Comparison of ENCODE assay signal across 8 cellular contexts in the genomic region with DNA sequence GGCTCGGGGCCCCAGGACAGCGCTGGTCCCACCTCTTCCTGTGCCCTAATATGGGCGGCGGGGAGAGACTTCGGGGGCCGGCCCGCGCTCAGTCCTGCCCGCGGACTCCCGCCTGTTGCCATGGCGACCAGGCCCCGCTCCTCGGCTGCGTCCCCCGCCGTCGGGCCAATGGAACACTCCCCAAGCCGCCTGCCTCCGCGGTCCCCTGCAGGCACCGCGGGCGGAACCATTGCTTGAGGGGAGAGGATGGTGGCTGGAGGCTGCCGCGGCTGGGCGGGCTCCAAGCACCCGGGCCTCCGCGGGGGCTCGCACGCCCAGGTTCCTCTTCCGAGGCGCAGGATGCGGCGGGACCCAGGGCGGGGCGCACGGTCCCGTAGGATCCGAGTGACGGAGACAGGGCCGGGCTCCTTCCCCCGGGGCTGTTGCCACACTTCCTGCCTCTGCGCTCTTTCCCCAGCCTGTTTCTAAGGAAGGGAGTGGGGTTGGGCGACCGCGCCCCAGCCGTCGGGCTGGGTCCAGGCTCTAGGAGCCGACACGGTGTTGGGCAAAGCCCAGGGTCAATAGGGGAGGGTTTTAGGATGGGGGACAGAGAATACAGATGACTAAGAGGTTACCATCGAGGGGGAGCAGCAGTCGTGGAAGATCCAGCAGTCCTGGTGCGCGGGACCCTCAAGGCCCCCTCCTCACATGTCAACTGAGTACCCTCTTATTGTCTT. TPM values are rescaled to one million over a fixed set of nuclear protein-coding genes. Genes with fewer than 3 reads are reported as not detected.
DNase-seq lines count a peak whose midpoint lies in the region; ATAC-seq and TF ChIP-seq lines count a peak whose summit lies in the region.

No MANE protein-coding gene starts in this region.

- H3K27ac Mint-ChIP-seq in activated naive CD8-positive, alpha-beta T cell = peak overlapping the region; percentile 90
- H3K27ac Mint-ChIP-seq in glutamatergic neuron (ENCODE audit: unreplicated experiment) = peak overlapping the region; percentile 48

- H2AFZ ChIP-seq in osteoblast (ENCODE audit: low read length) = peak overlapping the region; percentile 44

- H4K20me1 ChIP-seq in osteoblast (ENCODE audit: insufficient read depth, low read length) = peaks cover 12% of the 10 kb centered on the region

- peak; percentile 30 for ATAC-seq in thoracic aorta (ENCODE audit: insufficient number of reproducible peaks, low FRiP score, low read depth)

- no peak overlapping the region; the same call in 1 of the 2 replicates for H3K27ac ChIP-seq in HEK293 (ENCODE audit: extremely low read depth, low read depth, low read length)
- peak overlapping the region; percentile 92 for H3K27ac ChIP-seq in osteoblast (ENCODE audit: low read depth, low read length)
- H3K27ac ChIP-seq in thoracic aorta = peak overlapping the region; percentile 99 to 100

- no peak; the same call in 1 of the 2 replicates for TF ChIP-seq CTCF in HEK293 (tag by site-specific recombination; IDR thresholded peaks at IDR 0.05)
- TF ChIP-seq CTCF in glutamatergic neuron (IDR thresholded peaks at IDR 0.05; ENCODE audit: partially characterized antibody, unreplicated experiment) = no peak
- TF ChIP-seq CTCF in osteoblast (IDR thresholded peaks at IDR 0.05; ENCODE audit: extremely low read depth, low read depth, low read length) = no peak
- TF ChIP-seq CTCF in thoracic aorta (IDR thresholded peaks at IDR 0.05) = no peak

- CTCF ChIA-PET in HEK293 (lab: Yijun Ruan, JAX) = interaction anchor here (1.5 to 11.8 kb wide), 5 partner anchors 13 to 30 kb away, joined by 6 to 234 read pairs (median 16); partner anchors contain the start of gene HOOK2

- POLR2A ChIA-PET in HEK293 (lab: Yijun Ruan, JAX) = interaction anchor here (1.2 to 3.6 kb wide), 4 partner anchors 11 to 30 kb away, joined by 4 to 28 read pairs (median 18); partner anchors contain the start of genes PRDX2 and THSD8

- no peaks in the 10 kb centered on the region for H3K36me3 Mint-ChIP-seq in activated naive CD8-positive, alpha-beta T cell
- no peaks in the 10 kb centered on the region for H3K36me3 Mint-ChIP-seq in glutamatergic neuron (ENCODE audit: unreplicated experiment)

- DNase-seq in GDM1 (lab: John Stamatoyannopoulos, UW) (peak; percentile 97), MV-4-11 (lab: John Stamatoyannopoulos, UW) (peak; percentile 98), SKM-1 (lab: John Stamatoyannopoulos, UW; ENCODE audit: unreplicated experiment) (peak; percentile 98), glutamatergic neuron (peak; percentile 96), osteoblast (ENCODE audit: insufficient read length, low spot score, missing footprints) (peak; percentile 100), thoracic aorta (ENCODE audit: low spot score) (peak; percentile 90)

- no peaks in the 10 kb centered on the region for H3K9me3 Mint-ChIP-seq in activated naive CD8-positive, alpha-beta T cell (ENCODE audit: low read depth)
- H3K9me3 Mint-ChIP-seq in glutamatergic neuron (ENCODE audit: unreplicated experiment) = peaks cover 16% of the 10 kb centered on the region

- peaks cover 21% of the 10 kb centered on the region for H3K79me2 ChIP-seq in osteoblast (ENCODE audit: insufficient read depth, low read length)

- H3K4me3 ChIP-seq in HEK293 (ENCODE audit: low read depth, low read length) = peak overlapping the region; percentile 30
- H3K4me3 ChIP-seq in osteoblast (ENCODE audit: insufficient read depth, low read length) = peak overlapping the region; percentile 98
- peak overlapping the region; percentile 91 for H3K4me3 ChIP-seq in thoracic aorta

- H3K4me3 Mint-ChIP-seq in activated naive CD8-positive, alpha-beta T cell = peak overlapping the region; percentile 89
- peak overlapping the region; percentile 76 for H3K4me3 Mint-ChIP-seq in glutamatergic neuron (ENCODE audit: unreplicated experiment)

- no peaks in the 10 kb centered on the region for H3K27me3 Mint-ChIP-seq in activated naive CD8-positive, alpha-beta T cell
- H3K27me3 Mint-ChIP-seq in glutamatergic neuron (ENCODE audit: unreplicated experiment) = peaks cover 9% of the 10 kb centered on the region

- no peaks in the 10 kb centered on the region for H3K27me3 ChIP-seq in osteoblast (ENCODE audit: insufficient read depth, low read length)
- H3K27me3 ChIP-seq in thoracic aorta (replicated peaks; ENCODE audit: insufficient read depth) = no peaks in the 10 kb centered on the region

- peak overlapping the region; percentile 88 for H3K4me2 ChIP-seq in osteoblast (ENCODE audit: insufficient read depth, low read length)

- H3K4me1 ChIP-seq in HEK293 (ENCODE audit: control insufficient read depth, insufficient read depth, low read length) (peaks cover 21% of the 10 kb centered on the region), osteoblast (ENCODE audit: insufficient read depth, low read length) (peaks cover 30% of the 10 kb centered on the region), thoracic aorta (ENCODE audit: control insufficient read depth in 1 of 2, low read depth in 2 of 2) (peaks cover 38 to 54% of the 10 kb centered on the region in 2 donors)

- peaks cover 32% of the 10 kb centered on the region for H3K4me1 Mint-ChIP-seq in activated naive CD8-positive, alpha-beta T cell (ENCODE audit: low read depth)
- peaks cover 18% of the 10 kb centered on the region for H3K4me1 Mint-ChIP-seq in glutamatergic neuron (ENCODE audit: low read depth, unreplicated experiment)

- H3K36me3 ChIP-seq in HEK293 (ENCODE audit: control insufficient read depth in 2 of 2, insufficient read depth in 1 of 2, low read length in 2 of 2) (no peaks in the 10 kb centered on the region; a peak in 1 of 3 replicates), osteoblast (ENCODE audit: insufficient read depth, low read length) (no peaks in the 10 kb centered on the region), thoracic aorta (no peaks in the 10 kb centered on the region)

- H3K9me3 ChIP-seq in HEK293 (ENCODE audit: control insufficient read depth, insufficient read depth, low read depth, low read length) (no peaks in the 10 kb centered on the region), osteoblast (ENCODE audit: low read depth, low read length) (no peaks in the 10 kb centered on the region), thoracic aorta (no peaks in the 10 kb centered on the region)

TF ChIP-seq in HEK293, 187 proteins besides CTCF, POLR2A, EP300 and RAD21 (continues in another document):
- peak; percentile 100 for TF ChIP-seq ZNF561 (tag by site-specific recombination; IDR thresholded peaks at IDR 0.05; ENCODE audit: borderline replicate concordance)
- no peak for TF ChIP-seq RBAK (tag by site-specific recombination; IDR thresholded peaks at IDR 0.05)
- TF ChIP-seq ZNF768 (tag by site-specific recombination; IDR thresholded peaks at IDR 0.05) = no peak
- TF ChIP-seq ZNF76 (tag by site-specific recombination; IDR thresholded peaks at IDR 0.05; ENCODE audit: borderline replicate concordance, low read depth) = peak; percentile 74
- TF ChIP-seq ZFHX2 (tag by site-specific recombination; conservative IDR thresholded peaks at IDR 0.05) = peak; percentile 76
- TF ChIP-seq, protein P1, sequence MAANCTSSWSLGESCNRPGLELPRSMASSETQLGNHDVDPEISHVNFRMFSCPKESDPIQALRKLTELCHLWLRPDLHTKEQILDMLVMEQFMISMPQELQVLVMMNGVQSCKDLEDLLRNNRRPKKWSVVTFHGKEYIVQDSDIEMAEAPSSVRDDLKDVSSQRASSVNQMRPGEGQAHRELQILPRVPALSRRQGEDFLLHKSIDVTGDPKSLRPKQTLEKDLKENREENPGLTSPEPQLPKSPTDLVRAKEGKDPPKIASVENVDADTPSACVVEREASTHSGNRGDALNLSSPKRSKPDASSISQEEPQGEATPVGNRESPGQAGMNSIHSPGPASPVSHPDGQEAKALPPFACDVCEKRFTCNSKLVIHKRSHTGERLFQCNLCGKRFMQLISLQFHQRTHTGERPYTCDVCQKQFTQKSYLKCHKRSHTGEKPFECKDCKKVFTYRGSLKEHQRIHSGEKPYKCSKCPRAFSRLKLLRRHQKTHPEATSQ (tag by site-specific recombination; IDR thresholded peaks at IDR 0.05) = peak; percentile 68; the same call in 1 of the 2 replicates
- peak; percentile 87; the same call in 1 of the 2 replicates for TF ChIP-seq MYNN (tag by site-specific recombination; IDR thresholded peaks at IDR 0.05; ENCODE audit: borderline replicate concordance)
- no peak for TF ChIP-seq ZNF157 (tag by site-specific recombination; IDR thresholded peaks at IDR 0.05)
- TF ChIP-seq, protein P2, sequence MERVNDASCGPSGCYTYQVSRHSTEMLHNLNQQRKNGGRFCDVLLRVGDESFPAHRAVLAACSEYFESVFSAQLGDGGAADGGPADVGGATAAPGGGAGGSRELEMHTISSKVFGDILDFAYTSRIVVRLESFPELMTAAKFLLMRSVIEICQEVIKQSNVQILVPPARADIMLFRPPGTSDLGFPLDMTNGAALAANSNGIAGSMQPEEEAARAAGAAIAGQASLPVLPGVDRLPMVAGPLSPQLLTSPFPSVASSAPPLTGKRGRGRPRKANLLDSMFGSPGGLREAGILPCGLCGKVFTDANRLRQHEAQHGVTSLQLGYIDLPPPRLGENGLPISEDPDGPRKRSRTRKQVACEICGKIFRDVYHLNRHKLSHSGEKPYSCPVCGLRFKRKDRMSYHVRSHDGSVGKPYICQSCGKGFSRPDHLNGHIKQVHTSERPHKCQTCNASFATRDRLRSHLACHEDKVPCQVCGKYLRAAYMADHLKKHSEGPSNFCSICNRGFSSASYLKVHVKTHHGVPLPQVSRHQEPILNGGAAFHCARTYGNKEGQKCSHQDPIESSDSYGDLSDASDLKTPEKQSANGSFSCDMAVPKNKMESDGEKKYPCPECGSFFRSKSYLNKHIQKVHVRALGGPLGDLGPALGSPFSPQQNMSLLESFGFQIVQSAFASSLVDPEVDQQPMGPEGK (tag by site-specific recombination; IDR thresholded peaks at IDR 0.05) = peak; percentile 98
- TF ChIP-seq ZBTB20 (tag by site-specific recombination; IDR thresholded peaks at IDR 0.05) = peak; percentile 96
- TF ChIP-seq IKZF3 (tag by site-specific recombination; IDR thresholded peaks at IDR 0.05) = peak; percentile 88
- peak; percentile 93 for TF ChIP-seq SP2 (tag by site-specific recombination; IDR thresholded peaks at IDR 0.05)

RNA-seq across cellular contexts. Expression of gene JUNB, which starts 1.2 kb away (rescaled TPM):
- total RNA-seq in glutamatergic neuron (ENCODE audit: unreplicated experiment) (24.9 TPM), osteoblast (85.5 and 93.0 TPM in 2 replicates), thoracic aorta (1,000 to 10,000 TPM in 1 of 2 donors, 100 to 1,000 TPM in 1; 698 to 2,087 TPM)

RNA-seq across cellular contexts. Expression of gene PRDX2, which starts 11.5 kb away (rescaled TPM):
- total RNA-seq in glutamatergic neuron (ENCODE audit: unreplicated experiment) (671 TPM), osteoblast (155 and 156 TPM in 2 replicates), thoracic aorta (100 to 1,000 TPM; 107 to 235 TPM)

RNA-seq across cellular contexts. Expression of gene THSD8, which starts 11.8 kb away (rescaled TPM):
- total RNA-seq in glutamatergic neuron (ENCODE audit: unreplicated experiment) = 14.4 TPM
- 0.29 TPM in 1 of 2 replicates, not detected in the other for total RNA-seq in osteoblast
- total RNA-seq in thoracic aorta = not detected

RNA-seq across cellular contexts. Expression of gene HOOK2, which starts 14.7 kb away (rescaled TPM):
- total RNA-seq in glutamatergic neuron (ENCODE audit: unreplicated experiment) (40.1 TPM), osteoblast (16.8 and 21.7 TPM in 2 replicates), thoracic aorta (100 to 1,000 TPM in 1 of 2 donors, 10 to 100 TPM in 1; 22.6 to 102 TPM)

RNA-seq across cellular contexts. Expression of gene RNASEH2A, which starts 16.3 kb away (rescaled TPM):
- total RNA-seq in glutamatergic neuron (ENCODE audit: unreplicated experiment) = 16.7 TPM
- 7.6 and 8.3 TPM in 2 replicates for total RNA-seq in osteoblast
- total RNA-seq in thoracic aorta = 1 to 10 TPM; 3.0 to 7.9 TPM

Comparison
In these comparisons a context has a peak if more than half of its experiments do, and no peak if none do; other contexts are left out.
1. H3K4me3 ChIP-seq: peak in every context shown above with its lines; median percentile 98 in osteoblast; 91 in thoracic aorta; 30 in HEK293.
2. RNA of gene THSD8, which starts 11.8 kb away (total RNA-seq): 14.4 TPM in glutamatergic neuron (single experiment); not detected in thoracic aorta and 0.29 TPM in osteoblast; every median in the first group is over 10 times any median in the second.
3. Peak in every context shown above with its lines, with median percentiles within 50 percentile points of each other: DNase-seq.